8 cellular contexts compared by ENCODE assay signal in genomic region chr1:38992450-38993111, GRCh38. TPM values are rescaled to one million over a fixed set of nuclear protein-coding genes. Genes with fewer than 3 reads are reported as not detected.
A peak's percentile ranks its signal among the peaks of the same experiment; 100 is the strongest.
DNase-seq lines count a peak whose midpoint lies in the region; ATAC-seq and TF ChIP-seq lines count a peak whose summit lies in the region.

No MANE protein-coding gene starts in this region.

- H3K27ac ChIP-seq in cardiac muscle cell (peak overlapping the region; percentile 99), lower lobe of right lung (peak overlapping the region; percentile 93), uterus (peak overlapping the region; percentile 91 to 92)

- no peaks in the 10 kb centered on the region for H3K9me3 ChIP-seq in cardiac muscle cell (ENCODE audit: low read depth)
- no peaks in the 10 kb centered on the region for H3K9me3 ChIP-seq in lower lobe of right lung
- no peaks in the 10 kb centered on the region for H3K9me3 ChIP-seq in uterus

- peak overlapping the region; percentile 83 for H3K27ac Mint-ChIP-seq in activated naive CD8-positive, alpha-beta T cell treated with anti-CD3 and anti-CD28 coated beads, Interleukin-2, amount 50 U/mL, for 24 hours

- H3K4me1 ChIP-seq in cardiac muscle cell (ENCODE audit: low read depth), result peaks cover 20% of the 10 kb centered on the region
- H3K4me1 ChIP-seq in lower lobe of right lung, result peaks cover 31% of the 10 kb centered on the region
- H3K4me1 ChIP-seq in uterus, result peaks cover 3 to 6% of the 10 kb centered on the region in 2 donors

- H3K27me3 ChIP-seq in cardiac muscle cell, result no peaks in the 10 kb centered on the region
- H3K27me3 ChIP-seq in lower lobe of right lung (ENCODE audit: low read depth), result no peaks in the 10 kb centered on the region
- H3K27me3 ChIP-seq in uterus, result no peaks in the 10 kb centered on the region

- ATAC-seq in left cardiac atrium, result no peak
- no peak for ATAC-seq in activated naive CD8-positive, alpha-beta T cell treated with anti-CD3 and anti-CD28 coated beads, Interleukin-2, amount 50 U/mL, for 24 hours
- no peak for ATAC-seq in lower lobe of right lung
- ATAC-seq in HG02798 (IDR thresholded peaks at IDR 0.05; ENCODE audit: poor library complexity, unreplicated experiment), result no peak

- H3K4me3 Mint-ChIP-seq in activated naive CD8-positive, alpha-beta T cell treated with anti-CD3 and anti-CD28 coated beads, Interleukin-2, amount 50 U/mL, for 24 hours, result peak overlapping the region; percentile 89

- H3K27me3 Mint-ChIP-seq in activated naive CD8-positive, alpha-beta T cell treated with anti-CD3 and anti-CD28 coated beads, Interleukin-2, amount 50 U/mL, for 24 hours, result no peaks in the 10 kb centered on the region

- H3K36me3 Mint-ChIP-seq in activated naive CD8-positive, alpha-beta T cell treated with anti-CD3 and anti-CD28 coated beads, Interleukin-2, amount 50 U/mL, for 24 hours (ENCODE audit: low read depth), result peaks cover 39% of the 10 kb centered on the region

- no peak for TF ChIP-seq CTCF in cardiac muscle cell (IDR thresholded peaks at IDR 0.05; ENCODE audit: low read depth, low read length)
- no peak for TF ChIP-seq CTCF in lower lobe of right lung (IDR thresholded peaks at IDR 0.05)
- no peak for TF ChIP-seq CTCF in uterus (IDR thresholded peaks at IDR 0.05)

- intact Hi-C loops in left cardiac atrium (cut with DNase I) (loop anchor here in 1 of 2 donors (10.0 kb wide), 1 partner anchor 138 kb away; the partner anchor contains the start of gene RRAGC), lower lobe of right lung (cut with DNase I) (no loop called here), uterus (cut with DNase I; ENCODE audit: low total_unique reads) (no loop called here)

- H3K4me3 ChIP-seq in cardiac muscle cell (peak overlapping the region; percentile 98), lower lobe of right lung (peak overlapping the region; percentile 90), uterus (peak overlapping the region; percentile 77 to 99)

- no peak for TF ChIP-seq POLR2A in uterus (IDR thresholded peaks at IDR 0.05)

- no peak for DNase-seq in cardiac muscle cell (ENCODE audit: low read depth in 1 of 2, low spot score in 1 of 2)
- DNase-seq in left cardiac atrium, result no peak
- DNase-seq in activated naive CD8-positive, alpha-beta T cell treated with anti-CD3 and anti-CD28 coated beads, Interleukin-2, amount 50 U/mL, for 24 hours, result no peak
- no peak for DNase-seq in lower lobe of right lung
- DNase-seq in uterus, result no peak
- no peak for DNase-seq in DMS53 (lab: John Stamatoyannopoulos, UW)
- DNase-seq in activated CD8-positive, alpha-beta memory T cell treated with anti-CD3 and anti-CD28 coated beads, Interleukin-2, amount 50 U/mL, for 48 hours, result no peak

- no peaks in the 10 kb centered on the region for H3K36me3 ChIP-seq in cardiac muscle cell
- peaks cover 20% of the 10 kb centered on the region for H3K36me3 ChIP-seq in lower lobe of right lung
- no peaks in the 10 kb centered on the region for H3K36me3 ChIP-seq in uterus

- peaks cover 56% of the 10 kb centered on the region for H3K4me1 Mint-ChIP-seq in activated naive CD8-positive, alpha-beta T cell treated with anti-CD3 and anti-CD28 coated beads, Interleukin-2, amount 50 U/mL, for 24 hours

- H3K9me3 Mint-ChIP-seq in activated naive CD8-positive, alpha-beta T cell treated with anti-CD3 and anti-CD28 coated beads, Interleukin-2, amount 50 U/mL, for 24 hours, result no peaks in the 10 kb centered on the region

RNA-seq across cellular contexts. Expression of gene AKIRIN1, which starts 1.5 kb away (rescaled TPM):
- total RNA-seq in cardiac muscle cell, result 93.6 and 125 TPM in 2 replicates
- polyA plus RNA-seq in cardiac muscle cell, result 124 and 138 TPM in 2 replicates
- 10 to 100 TPM; 42.4 to 63.9 TPM for total RNA-seq in left cardiac atrium
- total RNA-seq in lower lobe of right lung, result 43.8 TPM
- total RNA-seq in uterus, result 10 to 100 TPM; 17.4 to 71.8 (median 53.4) TPM

RNA-seq across cellular contexts. Expression of gene NDUFS5, which starts 33.6 kb away (rescaled TPM):
- total RNA-seq in cardiac muscle cell, result 978 and 1,045 TPM in 2 replicates
- polyA plus RNA-seq in cardiac muscle cell, result 921 and 1,004 TPM in 2 replicates
- total RNA-seq in left cardiac atrium, result 100 to 1,000 TPM; 572 to 591 TPM
- total RNA-seq in lower lobe of right lung, result 140 TPM
- total RNA-seq in uterus, result 100 to 1,000 TPM; 122 to 659 (median 361) TPM

RNA-seq across cellular contexts. Expression of gene RHBDL2, which starts 51.0 kb away (rescaled TPM):
- total RNA-seq in cardiac muscle cell (not detected in 2 replicates), left cardiac atrium (under 1 TPM in 1 of 2 donors, not detected in 1; 0.15 TPM), lower lobe of right lung (0.32 TPM), uterus (1 to 10 TPM in 1 of 4 donors, not detected in 3; 1.2 TPM)
- 0.21 TPM in 1 of 2 replicates, not detected in the other for polyA plus RNA-seq in cardiac muscle cell
